Comparison of ENCODE assay signal across 24 cellular contexts in the genomic region with DNA sequence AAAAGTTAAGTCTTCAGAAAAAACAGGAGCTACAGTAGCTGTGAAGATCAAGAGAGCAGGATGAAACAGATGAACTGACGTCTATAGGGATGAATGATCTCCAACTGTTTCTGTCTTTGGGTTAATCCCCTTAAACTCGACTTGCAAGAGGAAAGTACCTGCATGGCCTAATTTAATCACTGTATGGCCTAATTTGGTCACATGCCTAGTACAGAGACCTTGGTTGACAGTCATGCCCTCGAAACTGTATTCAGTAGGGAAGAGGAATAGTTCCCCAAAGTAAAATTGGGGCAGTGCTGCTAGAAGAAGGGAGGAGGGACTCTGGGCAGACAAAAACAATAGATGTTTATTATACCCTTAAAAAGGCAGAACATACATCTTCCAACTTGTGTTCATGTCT. TPM values are rescaled to one million over a fixed set of nuclear protein-coding genes. Genes with fewer than 3 reads are reported as not detected.
DNase-seq lines count a peak whose midpoint lies in the region; ATAC-seq lines count a peak whose summit lies in the region.
"Had no signal": no experiment of that assay in that cellular context is flagged by ENCODE, and none has a peak within 500 bp of the region (broad histone marks: within the 10 kb centered on the region; RNA-seq: fewer than 3 reads in every experiment).

No MANE protein-coding gene starts in this region.

- H3K4me3 Mint-ChIP-seq in activated T-helper 17 cell treated with anti-CD3 and anti-CD28 coated beads, Interleukin-2, amount 50 U/mL, for 72 hours: no peak overlapping the region
- no peak overlapping the region for H3K4me3 Mint-ChIP-seq in activated CD4-positive, alpha-beta T cell treated with anti-CD3 and anti-CD28 coated beads, Interleukin-2, amount 10 ng/mL, durations not matched to agents 7 days and 5 days
- H3K4me3 Mint-ChIP-seq in activated naive CD8-positive, alpha-beta T cell treated with anti-CD3 and anti-CD28 coated beads for 36 hours: no peak overlapping the region
- H3K4me3 Mint-ChIP-seq: CD4-positive, alpha-beta T cell; H9; T-cell had no signal

- H3K9me3 Mint-ChIP-seq in activated T-helper 17 cell treated with anti-CD3 and anti-CD28 coated beads, Interleukin-2, amount 50 U/mL, for 72 hours: no peaks in the 10 kb centered on the region
- H3K9me3 Mint-ChIP-seq in activated CD4-positive, alpha-beta T cell treated with anti-CD3 and anti-CD28 coated beads, Interleukin-2, amount 10 ng/mL, durations not matched to agents 7 days and 5 days: peaks cover 5% of the 10 kb centered on the region
- no peaks in the 10 kb centered on the region for H3K9me3 Mint-ChIP-seq in activated naive CD8-positive, alpha-beta T cell treated with anti-CD3 and anti-CD28 coated beads for 36 hours
- H3K9me3 Mint-ChIP-seq: CD4-positive, alpha-beta T cell; H9; T-cell had no signal

- peak; percentile 89 for DNase-seq in NCI-H82 (lab: John Stamatoyannopoulos, UW)
- DNase-seq in activated CD4-positive, alpha-beta T cell treated with anti-CD3 and anti-CD28 coated beads, Interleukin-2, amount 10 ng/mL, durations not matched to agents 7 days and 5 days: no peak
- no peak for DNase-seq in activated naive CD8-positive, alpha-beta T cell treated with anti-CD3 and anti-CD28 coated beads for 36 hours
- DNase-seq in NCI-H748 treated with DMSO at 0.1 percent for 48 hours (lab: John Stamatoyannopoulos, UW): no peak
- no peak for DNase-seq in NCI-H146 treated with DMSO at 0.1 percent for 48 hours (lab: John Stamatoyannopoulos, UW; ENCODE audit: unreplicated experiment)
- DNase-seq: CD4-positive, alpha-beta T cell; DMS153; GDM1; H9; KBM-7; NCI-H1436; NCI-H2029 treated with DMSO at 0.1 percent for 48 hours; NCI-H2171; NCI-H446; NCI-H774; OCI-M1; Right ventricle myocardium superior; T-cell; T-helper 9 cell had no signal

- POLR2A ChIA-PET in activated CD4-positive, alpha-beta T cell treated with anti-CD3 and anti-CD28 coated beads, Interleukin-2, amount 10 ng/mL, durations not matched to agents 7 days and 5 days (lab: Charles Lee): no interaction called here

- H3K36me3 Mint-ChIP-seq in activated T-helper 17 cell treated with anti-CD3 and anti-CD28 coated beads, Interleukin-2, amount 50 U/mL, for 72 hours (ENCODE audit: low read depth): no peaks in the 10 kb centered on the region
- H3K36me3 Mint-ChIP-seq in activated CD4-positive, alpha-beta T cell treated with anti-CD3 and anti-CD28 coated beads, Interleukin-2, amount 10 ng/mL, durations not matched to agents 7 days and 5 days (ENCODE audit: low read depth): peaks cover 6% of the 10 kb centered on the region
- no peaks in the 10 kb centered on the region for H3K36me3 Mint-ChIP-seq in activated naive CD8-positive, alpha-beta T cell treated with anti-CD3 and anti-CD28 coated beads for 36 hours
- H3K36me3 Mint-ChIP-seq: T-cell had no signal

- H3K27me3 Mint-ChIP-seq in activated T-helper 17 cell treated with anti-CD3 and anti-CD28 coated beads, Interleukin-2, amount 50 U/mL, for 72 hours: no peaks in the 10 kb centered on the region
- peaks cover 11% of the 10 kb centered on the region for H3K27me3 Mint-ChIP-seq in activated CD4-positive, alpha-beta T cell treated with anti-CD3 and anti-CD28 coated beads, Interleukin-2, amount 10 ng/mL, durations not matched to agents 7 days and 5 days
- peaks cover 8% of the 10 kb centered on the region for H3K27me3 Mint-ChIP-seq in activated naive CD8-positive, alpha-beta T cell treated with anti-CD3 and anti-CD28 coated beads for 36 hours
- H3K27me3 Mint-ChIP-seq: CD4-positive, alpha-beta T cell had no signal

- no peak overlapping the region for H3K27ac Mint-ChIP-seq in activated T-helper 17 cell treated with anti-CD3 and anti-CD28 coated beads, Interleukin-2, amount 50 U/mL, for 72 hours
- no peak overlapping the region for H3K27ac Mint-ChIP-seq in activated CD4-positive, alpha-beta T cell treated with anti-CD3 and anti-CD28 coated beads, Interleukin-2, amount 10 ng/mL, durations not matched to agents 7 days and 5 days
- no peak overlapping the region for H3K27ac Mint-ChIP-seq in activated naive CD8-positive, alpha-beta T cell treated with anti-CD3 and anti-CD28 coated beads for 36 hours
- H3K27ac Mint-ChIP-seq: CD4-positive, alpha-beta T cell; H9; T-cell had no signal

- ATAC-seq in GM18502 (IDR thresholded peaks at IDR 0.05; ENCODE audit: poor library complexity, unreplicated experiment) (peak; percentile 61), HG02588 (IDR thresholded peaks at IDR 0.05; ENCODE audit: unreplicated experiment) (peak; percentile 55)
- ATAC-seq in activated T-helper 17 cell treated with anti-CD3 and anti-CD28 coated beads, Interleukin-2, amount 50 U/mL, for 72 hours (replicated peaks): peak; percentile 45
- ATAC-seq: A549, SK-N-SH treated with all-trans-retinoic acid at 6 μM for 48 hours, T-cell had no signal

- no peaks in the 10 kb centered on the region for H3K4me1 Mint-ChIP-seq in activated T-helper 17 cell treated with anti-CD3 and anti-CD28 coated beads, Interleukin-2, amount 50 U/mL, for 72 hours
- peaks cover 11% of the 10 kb centered on the region for H3K4me1 Mint-ChIP-seq in activated CD4-positive, alpha-beta T cell treated with anti-CD3 and anti-CD28 coated beads, Interleukin-2, amount 10 ng/mL, durations not matched to agents 7 days and 5 days
- H3K4me1 Mint-ChIP-seq in activated naive CD8-positive, alpha-beta T cell treated with anti-CD3 and anti-CD28 coated beads for 36 hours: no peaks in the 10 kb centered on the region

- CTCF ChIA-PET in activated CD4-positive, alpha-beta T cell treated with anti-CD3 and anti-CD28 coated beads, Interleukin-2, amount 10 ng/mL, durations not matched to agents 7 days and 5 days (lab: Charles Lee): interaction anchor here (0.9 kb wide), 1 partner anchor 13 kb away, joined by 3 read pairs; no protein-coding TSS in a partner anchor

RNA-seq across cellular contexts. Expression of gene SMAP1, which starts 10.0 kb away (rescaled TPM):
- total RNA-seq in activated T-helper 17 cell treated with anti-CD3 and anti-CD28 coated beads, Interleukin-2, amount 50 U/mL, for 72 hours: 10 to 100 TPM; 24.0 to 39.5 TPM
- 10 to 100 TPM; 51.2 to 62.0 TPM for total RNA-seq in activated CD4-positive, alpha-beta T cell treated with anti-CD3 and anti-CD28 coated beads, Interleukin-2, amount 10 ng/mL, durations not matched to agents 7 days and 5 days
- total RNA-seq in activated naive CD8-positive, alpha-beta T cell treated with anti-CD3 and anti-CD28 coated beads for 36 hours: 10 to 100 TPM; 24.3 to 25.0 TPM
